Comparison of ENCODE assay signal across 8 cellular contexts in genomic region chr17:65231662-65232335, GRCh38.
DNase-seq lines count a peak whose midpoint lies in the region; ATAC-seq and TF ChIP-seq lines count a peak whose summit lies in the region.

No MANE protein-coding gene starts in this region.

- peak; percentile 83 for TF ChIP-seq CTCF in C4-2B (conservative IDR thresholded peaks at IDR 0.05)
- peak; percentile 76 to 86 for TF ChIP-seq CTCF in mammary epithelial cell (conservative IDR thresholded peaks at IDR 0.05 in 1 of 2, IDR thresholded peaks at IDR 0.05 in 1 of 2; ENCODE audit: extremely low read depth in 1 of 2, insufficient read depth in 1 of 2, low read depth in 1 of 2, low read length in 2 of 2)
- peak; percentile 84 for TF ChIP-seq CTCF in kidney epithelial cell (IDR thresholded peaks at IDR 0.05; ENCODE audit: insufficient read depth, low read length, poor library complexity, severe bottlenecking)

- no peaks in the 10 kb centered on the region for H3K4me1 ChIP-seq in mammary epithelial cell (ENCODE audit: insufficient read depth, low read length)

- DNase-seq in NCI-H1105 treated with DMSO at 0.1 percent for 48 hours (lab: John Stamatoyannopoulos, UW): peak; percentile 46
- peak; percentile 88 for DNase-seq in SW480 (ENCODE audit: low spot score)
- peak; percentile 72 for DNase-seq in mammary epithelial cell
- peak; percentile 53 for DNase-seq in kidney epithelial cell (ENCODE audit: low read depth)
- peak; percentile 34 to 57 for DNase-seq in stimulated activated CD4-positive, alpha-beta T cell treated with anti-CD3 and anti-CD28 coated beads, Interleukin-2, amount 100 ng/mL, for 48 hours
- no peak for DNase-seq in activated CD4-positive, CD25-positive, alpha-beta regulatory T cell treated with anti-CD3 and anti-CD28 coated beads, Interleukin-2, amount 50 U/mL, for 72 hours

- CTCF ChIA-PET in mammary epithelial cell (lab: Charles Lee; ENCODE audit: low non-redundant PET): interaction anchor here (0.5 to 0.7 kb wide), 6 partner anchors 8 to 1497 kb away, joined by 3 to 8 read pairs (median 4); no protein-coding TSS in a partner anchor

- no peak overlapping the region for H3K4me2 ChIP-seq in mammary epithelial cell (ENCODE audit: insufficient read depth, low read depth, low read length)

- dilution Hi-C loops in mammary epithelial cell (cut with HindIII; ENCODE audit: low sequenced_read_pairs): no loop called here

- no peak overlapping the region for H3K9ac ChIP-seq in mammary epithelial cell (ENCODE audit: insufficient read depth, low read length)

- no peak overlapping the region for H3K27ac ChIP-seq in C4-2B
- no peak overlapping the region for H3K27ac ChIP-seq in mammary epithelial cell (ENCODE audit: insufficient read depth, low read depth, low read length)

- intact Hi-C loops in mammary epithelial cell (cut with micrococcal nuclease): loop anchor here (1.0 to 10.0 kb wide), 7 partner anchors 61 to 1923 kb away; no protein-coding TSS in a partner anchor

- WGBS in mammary epithelial cell (ENCODE audit: low coverage, missing lambda C conversion rate): 50% methylated on average over 7 of the region's 8 CpGs

- no peaks in the 10 kb centered on the region for H3K9me3 ChIP-seq in mammary epithelial cell (replicated peaks; ENCODE audit: insufficient read depth, low read length)

- H3K36me3 ChIP-seq in mammary epithelial cell (ENCODE audit: insufficient read depth, low read length) (no peaks in the 10 kb centered on the region), kidney epithelial cell (ENCODE audit: control insufficient read depth, insufficient read depth, low read length) (no peaks in the 10 kb centered on the region)

- BruUV-seq in mammary epithelial cell (replicated peaks; lab: Mats Ljungman, UMichigan): no TSS peak

- H4K20me1 ChIP-seq in mammary epithelial cell (ENCODE audit: insufficient read depth, low read length): no peaks in the 10 kb centered on the region

- in situ Hi-C loops in mammary epithelial cell (cut with MboI; ENCODE audit: low sequenced_read_pairs in 2 of 2): loop anchor here (5.0 to 25.0 kb wide), 3 partner anchors 756 to 933 kb away; no protein-coding TSS in a partner anchor

- H3K4me3 ChIP-seq in mammary epithelial cell (replicated peaks in 1 of 3; ENCODE audit: insufficient read depth in 1 of 3, low read depth in 2 of 3, low read length in 3 of 3): no peak overlapping the region
- H3K4me3 ChIP-seq in kidney epithelial cell (ENCODE audit: low read depth, low read length): no peak overlapping the region

- no peaks in the 10 kb centered on the region for H3K79me2 ChIP-seq in mammary epithelial cell (ENCODE audit: insufficient read depth, low read length)

- H2AFZ ChIP-seq in mammary epithelial cell (ENCODE audit: low read depth, low read length): peak overlapping the region; percentile 27

- no peaks in the 10 kb centered on the region for H3K27me3 ChIP-seq in mammary epithelial cell (ENCODE audit: insufficient read depth, low read length)
- no peaks in the 10 kb centered on the region for H3K27me3 ChIP-seq in kidney epithelial cell (ENCODE audit: control insufficient read depth, insufficient read depth, low read length)

- peak; percentile 44 for ATAC-seq in GM19351 (IDR thresholded peaks at IDR 0.05; ENCODE audit: unreplicated experiment)
